In the genomic region with DNA sequence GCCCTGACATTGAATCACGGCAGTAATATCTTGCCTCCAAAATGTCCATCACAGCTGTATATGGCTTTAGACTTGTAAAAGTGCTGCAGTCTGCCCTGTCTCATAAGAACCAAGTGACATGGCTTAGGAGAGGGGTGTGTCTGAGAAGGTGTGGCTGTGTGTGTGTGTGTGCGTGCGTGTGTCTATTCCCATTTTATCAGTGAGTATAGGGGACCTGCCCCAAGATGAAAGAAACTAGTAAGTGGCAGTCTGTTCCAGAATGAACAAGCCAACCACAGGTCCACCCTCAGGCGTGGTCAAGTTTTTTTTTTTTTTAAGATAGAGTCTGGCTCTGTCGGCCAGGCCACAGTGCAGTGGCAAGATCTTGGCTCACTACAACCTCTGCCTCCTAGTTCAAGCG, we compare ENCODE assay signal across 1 cellular context.
A peak's percentile ranks its signal among the peaks of the same experiment; 100 is the strongest.
TF ChIP-seq lines count a peak whose summit lies in the region.

No MANE protein-coding gene starts in this region.

TF ChIP-seq in K562, 482 proteins besides CTCF, POLR2A, EP300 and RAD21:
- TF ChIP-seq TCFL5 (CRISPR knock-in tag; conservative IDR thresholded peaks at IDR 0.05) (no peak), MTA1 (IDR thresholded peaks at IDR 0.05; ENCODE audit: borderline replicate concordance) (no peak), NCOA2 (IDR thresholded peaks at IDR 0.05; ENCODE audit: partially characterized antibody in 2 of 2) (no peak), MTF1 (CRISPR knock-in tag; IDR thresholded peaks at IDR 0.05; ENCODE audit: borderline replicate concordance) (no peak), NFRKB (IDR thresholded peaks at IDR 0.05; ENCODE audit: low read depth) (no peak), KLF13 (tag; IDR thresholded peaks at IDR 0.05; ENCODE audit: borderline replicate concordance, low read depth) (peak; percentile 59; the same call in 1 of the 2 replicates), TRIM24 (IDR thresholded peaks at IDR 0.05) (peak in 1 of 2 experiments; percentile 41; a peak in 1 of 4 replicates), POLR3A (IDR thresholded peaks at IDR 0.05; ENCODE audit: borderline replicate concordance, extremely low read depth, insufficient read depth, insufficient read length) (no peak), HNRNPH1 (optimal IDR thresholded peaks at IDR 0.05; ENCODE audit: low read depth, low read length) (no peak), ZNF75A (CRISPR knock-in tag; IDR thresholded peaks at IDR 0.05) (no peak), TOE1 (IDR thresholded peaks at IDR 0.05; ENCODE audit: borderline replicate concordance) (no peak), TOE1 (CRISPR knock-in tag; IDR thresholded peaks at IDR 0.05; ENCODE audit: borderline replicate concordance, low read depth) (no peak), ZBTB11 (CRISPR knock-in tag; IDR thresholded peaks at IDR 0.05) (no peak), BDP1 (IDR thresholded peaks at IDR 0.05; ENCODE audit: insufficient read depth, insufficient read length) (no peak), NR2F6 (CRISPR knock-in tag; IDR thresholded peaks at IDR 0.05) (no peak), HDAC2 (IDR thresholded peaks at IDR 0.05) (no peak), ZNF384 (IDR thresholded peaks at IDR 0.05; ENCODE audit: low read depth, low read length) (peak; percentile 88), CTBP1 (IDR thresholded peaks at IDR 0.05; ENCODE audit: borderline replicate concordance) (0 out of 2 replicates have a peak, but pooled peaks have one; percentile 10), POLR2B (IDR thresholded peaks at IDR 0.05; ENCODE audit: low read depth, partially characterized antibody) (no peak), ZNF282 (CRISPR knock-in tag; IDR thresholded peaks at IDR 0.05) (no peak), POLR3G (IDR thresholded peaks at IDR 0.05; ENCODE audit: extremely low read depth, insufficient read length, insufficient replicate concordance) (no peak), SETDB1 (IDR thresholded peaks at IDR 0.05; ENCODE audit: low read length) (no peak), FOXK2 (conservative IDR thresholded peaks at IDR 0.05 in 1 of 2, IDR thresholded peaks at IDR 0.05 in 1 of 2; ENCODE audit: low read depth in 2 of 2) (0 out of 4 replicates have a peak, but pooled peaks have one; percentile 34 to 50), NRF1 (conservative IDR thresholded peaks at IDR 0.05 in 1 of 2, IDR thresholded peaks at IDR 0.05 in 1 of 2) (0 out of 4 replicates have a peak, but pooled peaks of 1 of the 2 experiments have one; percentile 29), KLF16 (IDR thresholded peaks at IDR 0.05) (peak; percentile 88), TCF3 (CRISPR knock-in tag; IDR thresholded peaks at IDR 0.05) (no peak), SRSF9 (IDR thresholded peaks at IDR 0.05; ENCODE audit: borderline replicate concordance, low read depth, low read length) (no peak), BCOR (IDR thresholded peaks at IDR 0.05) (peak; percentile 54; the same call in 1 of the 2 replicates), GATAD2B (IDR thresholded peaks at IDR 0.05; ENCODE audit: borderline replicate concordance) (no peak)
- TF ChIP-seq, protein P1, sequence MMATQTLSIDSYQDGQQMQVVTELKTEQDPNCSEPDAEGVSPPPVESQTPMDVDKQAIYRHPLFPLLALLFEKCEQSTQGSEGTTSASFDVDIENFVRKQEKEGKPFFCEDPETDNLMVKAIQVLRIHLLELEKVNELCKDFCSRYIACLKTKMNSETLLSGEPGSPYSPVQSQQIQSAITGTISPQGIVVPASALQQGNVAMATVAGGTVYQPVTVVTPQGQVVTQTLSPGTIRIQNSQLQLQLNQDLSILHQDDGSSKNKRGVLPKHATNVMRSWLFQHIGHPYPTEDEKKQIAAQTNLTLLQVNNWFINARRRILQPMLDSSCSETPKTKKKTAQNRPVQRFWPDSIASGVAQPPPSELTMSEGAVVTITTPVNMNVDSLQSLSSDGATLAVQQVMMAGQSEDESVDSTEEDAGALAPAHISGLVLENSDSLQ (IDR thresholded peaks at IDR 0.05) = 0 out of 2 replicates have a peak, but pooled peaks have one; percentile 7
- TF ChIP-seq, protein P2, sequence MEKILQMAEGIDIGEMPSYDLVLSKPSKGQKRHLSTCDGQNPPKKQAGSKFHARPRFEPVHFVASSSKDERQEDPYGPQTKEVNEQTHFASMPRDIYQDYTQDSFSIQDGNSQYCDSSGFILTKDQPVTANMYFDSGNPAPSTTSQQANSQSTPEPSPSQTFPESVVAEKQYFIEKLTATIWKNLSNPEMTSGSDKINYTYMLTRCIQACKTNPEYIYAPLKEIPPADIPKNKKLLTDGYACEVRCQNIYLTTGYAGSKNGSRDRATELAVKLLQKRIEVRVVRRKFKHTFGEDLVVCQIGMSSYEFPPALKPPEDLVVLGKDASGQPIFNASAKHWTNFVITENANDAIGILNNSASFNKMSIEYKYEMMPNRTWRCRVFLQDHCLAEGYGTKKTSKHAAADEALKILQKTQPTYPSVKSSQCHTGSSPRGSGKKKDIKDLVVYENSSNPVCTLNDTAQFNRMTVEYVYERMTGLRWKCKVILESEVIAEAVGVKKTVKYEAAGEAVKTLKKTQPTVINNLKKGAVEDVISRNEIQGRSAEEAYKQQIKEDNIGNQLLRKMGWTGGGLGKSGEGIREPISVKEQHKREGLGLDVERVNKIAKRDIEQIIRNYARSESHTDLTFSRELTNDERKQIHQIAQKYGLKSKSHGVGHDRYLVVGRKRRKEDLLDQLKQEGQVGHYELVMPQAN (IDR thresholded peaks at IDR 0.05; ENCODE audit: borderline replicate concordance) = 0 out of 2 replicates have a peak, but pooled peaks have one; percentile 29
- TF ChIP-seq, protein P3, sequence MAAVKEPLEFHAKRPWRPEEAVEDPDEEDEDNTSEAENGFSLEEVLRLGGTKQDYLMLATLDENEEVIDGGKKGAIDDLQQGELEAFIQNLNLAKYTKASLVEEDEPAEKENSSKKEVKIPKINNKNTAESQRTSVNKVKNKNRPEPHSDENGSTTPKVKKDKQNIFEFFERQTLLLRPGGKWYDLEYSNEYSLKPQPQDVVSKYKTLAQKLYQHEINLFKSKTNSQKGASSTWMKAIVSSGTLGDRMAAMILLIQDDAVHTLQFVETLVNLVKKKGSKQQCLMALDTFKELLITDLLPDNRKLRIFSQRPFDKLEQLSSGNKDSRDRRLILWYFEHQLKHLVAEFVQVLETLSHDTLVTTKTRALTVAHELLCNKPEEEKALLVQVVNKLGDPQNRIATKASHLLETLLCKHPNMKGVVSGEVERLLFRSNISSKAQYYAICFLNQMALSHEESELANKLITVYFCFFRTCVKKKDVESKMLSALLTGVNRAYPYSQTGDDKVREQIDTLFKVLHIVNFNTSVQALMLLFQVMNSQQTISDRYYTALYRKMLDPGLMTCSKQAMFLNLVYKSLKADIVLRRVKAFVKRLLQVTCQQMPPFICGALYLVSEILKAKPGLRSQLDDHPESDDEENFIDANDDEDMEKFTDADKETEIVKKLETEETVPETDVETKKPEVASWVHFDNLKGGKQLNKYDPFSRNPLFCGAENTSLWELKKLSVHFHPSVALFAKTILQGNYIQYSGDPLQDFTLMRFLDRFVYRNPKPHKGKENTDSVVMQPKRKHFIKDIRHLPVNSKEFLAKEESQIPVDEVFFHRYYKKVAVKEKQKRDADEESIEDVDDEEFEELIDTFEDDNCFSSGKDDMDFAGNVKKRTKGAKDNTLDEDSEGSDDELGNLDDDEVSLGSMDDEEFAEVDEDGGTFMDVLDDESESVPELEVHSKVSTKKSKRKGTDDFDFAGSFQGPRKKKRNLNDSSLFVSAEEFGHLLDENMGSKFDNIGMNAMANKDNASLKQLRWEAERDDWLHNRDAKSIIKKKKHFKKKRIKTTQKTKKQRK (IDR thresholded peaks at IDR 0.05; ENCODE audit: borderline replicate concordance, low read depth, low read length) = no peak
